In genomic region chr1:107512836-107513235, GRCh38 we compare ENCODE assay signal across 26 cellular contexts.
DNase-seq lines count a peak whose midpoint lies in the region; ATAC-seq, FAIRE-seq and TF ChIP-seq lines count a peak whose summit lies in the region.
"Had no signal": no experiment of that assay in that cellular context is flagged by ENCODE, and none has a peak within 500 bp of the region (broad histone marks: within the 10 kb centered on the region; RNA-seq: fewer than 3 reads in every experiment).

No MANE protein-coding gene starts in this region.

- RAD21 ChIA-PET in GM12878 (lab: Charles Lee; ENCODE audit: unreplicated experiment) = interaction anchor here (0.9 to 4.3 kb wide), 5 partner anchors 13 to 85 kb away, joined by 3 to 19 read pairs (median 5); no protein-coding TSS in a partner anchor

- H3K9ac ChIP-seq in GM12878 (ENCODE audit: control insufficient read depth, insufficient read depth, low read length) = no peak overlapping the region
- H3K9ac ChIP-seq: BLaER1 treated with 17β-estradiol and CSF1 and Interleukin-3, amounts not matched to agents 10 nM and 100 nM had no signal

- no peak overlapping the region for H3K27ac ChIP-seq in GM12878 (ENCODE audit: control insufficient read depth, insufficient read depth)
- H3K27ac ChIP-seq in RWPE1 = no peak overlapping the region
- H3K27ac ChIP-seq: 22Rv1; A549; BLaER1 treated with 17β-estradiol and CSF1 and Interleukin-3, amounts not matched to agents 10 nM and 100 nM; C4-2B had no signal

- no peaks in the 10 kb centered on the region for H3K27me3 ChIP-seq in GM12878 (replicated peaks in 1 of 2; ENCODE audit: control insufficient read depth in 2 of 2, insufficient read depth in 2 of 2, low read length in 1 of 2)
- H3K27me3 ChIP-seq: BLaER1 treated with 17β-estradiol and CSF1 and Interleukin-3, amounts not matched to agents 10 nM and 100 nM had no signal

- intact Hi-C loops in GM12878 (cut with micrococcal nuclease; ENCODE audit: unreplicated experiment) = no loop called here

- FAIRE-seq in GM12878 (lab: Jason Lieb, UNC) = peak; percentile 35
- FAIRE-seq: A549, D721Med, GM12891, GM19239 had no signal

- TF ChIP-seq POLR2A in GM12878 (IDR thresholded peaks at IDR 0.05; ENCODE audit: low read depth, low read length) = no peak

- H3K4me1 Mint-ChIP-seq in activated naive CD8-positive, alpha-beta T cell treated with anti-CD3 and anti-CD28 coated beads, Interleukin-2, amount 50 U/mL, for 24 hours = no peaks in the 10 kb centered on the region
- H3K4me1 Mint-ChIP-seq in activated naive CD8-positive, alpha-beta T cell treated with anti-CD3 and anti-CD28 coated beads for 36 hours = no peaks in the 10 kb centered on the region
- no peaks in the 10 kb centered on the region for H3K4me1 Mint-ChIP-seq in stimulated activated naive CD8-positive, alpha-beta T cell treated with anti-CD3 and anti-CD28 coated beads, Interleukin-15, amount 100 ng/mL, for 72 hours
- no peaks in the 10 kb centered on the region for H3K4me1 Mint-ChIP-seq in stimulated activated naive B cell treated with anti-CD40 and anti-IgM and Interleukin-4, amounts not matched to agents 10 μg/mL and 1 μg/mL and 100 μg/mL, for 72 hours
- H3K4me1 Mint-ChIP-seq in activated T-cell treated with anti-CD3 and anti-CD28 coated beads, Interleukin-2, amount 50 U/mL, for 24 hours (ENCODE audit: low read depth) = no peaks in the 10 kb centered on the region

- no peaks in the 10 kb centered on the region for H4K20me1 ChIP-seq in GM12878 (ENCODE audit: control insufficient read depth, insufficient read depth)
- H4K20me1 ChIP-seq: BLaER1 treated with 17β-estradiol and CSF1 and Interleukin-3, amounts not matched to agents 10 nM and 100 nM had no signal

- in situ Hi-C loops in GM12878 (cut with MboI) = no loop called here

- no peak for DNase-seq in activated naive CD8-positive, alpha-beta T cell treated with anti-CD3 and anti-CD28 coated beads, Interleukin-2, amount 50 U/mL, for 24 hours
- no peak for DNase-seq in activated naive CD8-positive, alpha-beta T cell treated with anti-CD3 and anti-CD28 coated beads for 36 hours
- DNase-seq in stimulated activated naive CD8-positive, alpha-beta T cell treated with anti-CD3 and anti-CD28 coated beads, Interleukin-15, Interleukin-2, amounts not matched to agents 100 U/mL and 50 U/mL, for 24 hours = no peak
- no peak for DNase-seq in stimulated activated naive CD8-positive, alpha-beta T cell treated with anti-CD3 and anti-CD28 coated beads, Interleukin-15, amount 100 ng/mL, for 72 hours
- DNase-seq in GM12878 (ENCODE audit: low read depth, low spot score) (no peak), RWPE1 (ENCODE audit: low spot score) (no peak)
- DNase-seq in stimulated activated naive B cell treated with anti-CD40 and anti-IgM and Interleukin-4, amounts not matched to agents 10 μg/mL and 1 μg/mL and 100 μg/mL, for 72 hours = no peak
- no peak for DNase-seq in activated T-cell treated with anti-CD3 and anti-CD28 coated beads, Interleukin-2, amount 50 U/mL, for 24 hours
- DNase-seq: AML-193; Caco-2; Calu3; CD4-positive, alpha-beta T cell; CD8-positive, alpha-beta T cell; DMS53; DMS79; DND-41; EL; GDM1 had no signal

- no peak overlapping the region for H2AFZ ChIP-seq in GM12878 (ENCODE audit: control insufficient read depth, low read depth, low read length)

- peak; percentile 54 for ATAC-seq in activated naive CD8-positive, alpha-beta T cell treated with anti-CD3 and anti-CD28 coated beads, Interleukin-2, amount 50 U/mL, for 24 hours
- ATAC-seq in stimulated activated naive CD8-positive, alpha-beta T cell treated with anti-CD3 and anti-CD28 coated beads, Interleukin-15, Interleukin-2, amounts not matched to agents 100 U/mL and 50 U/mL, for 24 hours = peak; percentile 43
- no peak for ATAC-seq in stimulated activated naive CD8-positive, alpha-beta T cell treated with anti-CD3 and anti-CD28 coated beads, Interleukin-15, amount 100 ng/mL, for 72 hours
- ATAC-seq in GM12878 = peak; percentile 23; the same call in 2 of the 3 replicates
- ATAC-seq in stimulated activated naive B cell treated with anti-CD40 and anti-IgM and Interleukin-4, amounts not matched to agents 10 μg/mL and 1 μg/mL and 100 μg/mL, for 72 hours (replicated peaks) = peak; percentile 74 to 82
- ATAC-seq: A549; CD8-positive, alpha-beta T cell had no signal

- no peak overlapping the region for H3K4me3 ChIP-seq in GM12878
- H3K4me3 ChIP-seq: A549; BLaER1 treated with 17β-estradiol and CSF1 and Interleukin-3, amounts not matched to agents 10 nM and 100 nM had no signal

- peaks cover 3% of the 10 kb centered on the region; the same call in 1 of the 3 replicates for H3K9me3 ChIP-seq in GM12878 (replicated peaks; ENCODE audit: control insufficient read depth, insufficient read depth, low read length)
- H3K9me3 ChIP-seq: A549, Caco-2 had no signal

- SMC1A ChIA-PET in GM12878 (lab: Charles Lee; ENCODE audit: uncharacterized antibody, unreplicated experiment) = interaction anchor here (0.8 to 3.4 kb wide), 10 partner anchors 16 to 236 kb away, joined by 3 to 12 read pairs (median 3); no protein-coding TSS in a partner anchor

- H3K27me3 Mint-ChIP-seq in activated naive CD8-positive, alpha-beta T cell treated with anti-CD3 and anti-CD28 coated beads, Interleukin-2, amount 50 U/mL, for 24 hours = no peaks in the 10 kb centered on the region
- peaks cover 1% of the 10 kb centered on the region for H3K27me3 Mint-ChIP-seq in activated naive CD8-positive, alpha-beta T cell treated with anti-CD3 and anti-CD28 coated beads for 36 hours
- no peaks in the 10 kb centered on the region for H3K27me3 Mint-ChIP-seq in stimulated activated naive CD8-positive, alpha-beta T cell treated with anti-CD3 and anti-CD28 coated beads, Interleukin-15, amount 100 ng/mL, for 72 hours
- no peaks in the 10 kb centered on the region for H3K27me3 Mint-ChIP-seq in stimulated activated naive B cell treated with anti-CD40 and anti-IgM and Interleukin-4, amounts not matched to agents 10 μg/mL and 1 μg/mL and 100 μg/mL, for 72 hours
- peaks cover under 1% of the 10 kb centered on the region for H3K27me3 Mint-ChIP-seq in activated T-cell treated with anti-CD3 and anti-CD28 coated beads, Interleukin-2, amount 50 U/mL, for 24 hours
- H3K27me3 Mint-ChIP-seq: B cell; CD4-positive, alpha-beta T cell had no signal

- POLR2A ChIA-PET in GM12878 (lab: Charles Lee) (no interaction called here), RWPE1 (lab: Yijun Ruan, JAX; ENCODE audit: low non-redundant PET) (no interaction called here)

- H3K4me3 Mint-ChIP-seq in activated naive CD8-positive, alpha-beta T cell treated with anti-CD3 and anti-CD28 coated beads, Interleukin-2, amount 50 U/mL, for 24 hours = no peak overlapping the region
- no peak overlapping the region for H3K4me3 Mint-ChIP-seq in activated naive CD8-positive, alpha-beta T cell treated with anti-CD3 and anti-CD28 coated beads for 36 hours
- no peak overlapping the region for H3K4me3 Mint-ChIP-seq in stimulated activated naive CD8-positive, alpha-beta T cell treated with anti-CD3 and anti-CD28 coated beads, Interleukin-15, amount 100 ng/mL, for 72 hours
- no peak overlapping the region for H3K4me3 Mint-ChIP-seq in stimulated activated naive B cell treated with anti-CD40 and anti-IgM and Interleukin-4, amounts not matched to agents 10 μg/mL and 1 μg/mL and 100 μg/mL, for 72 hours
- H3K4me3 Mint-ChIP-seq in activated T-cell treated with anti-CD3 and anti-CD28 coated beads, Interleukin-2, amount 50 U/mL, for 24 hours = no peak overlapping the region
- H3K4me3 Mint-ChIP-seq: B cell; CD4-positive, alpha-beta T cell; CD8-positive, alpha-beta T cell had no signal

- 48% methylated on average over 2 of the region's 2 CpGs for WGBS in GM12878 (ENCODE audit: insufficient coverage, insufficient replicate concordance, low lambda C conversion rate, missing lambda C conversion rate)

- TF ChIP-seq CTCF in GM12878 (IDR thresholded peaks at IDR 0.05 in 2 of 3, conservative IDR thresholded peaks at IDR 0.05 in 1 of 3; ENCODE audit: control insufficient read depth in 2 of 3, extremely low read depth in 1 of 3, insufficient read depth in 1 of 3, low read depth in 3 of 3, low read length in 3 of 3) = no peak
- no peak for TF ChIP-seq CTCF in RWPE1 (conservative IDR thresholded peaks at IDR 0.05; ENCODE audit: low read depth)

- H3K36me3 Mint-ChIP-seq in activated naive CD8-positive, alpha-beta T cell treated with anti-CD3 and anti-CD28 coated beads, Interleukin-2, amount 50 U/mL, for 24 hours (ENCODE audit: low read depth) = no peaks in the 10 kb centered on the region
- H3K36me3 Mint-ChIP-seq in activated naive CD8-positive, alpha-beta T cell treated with anti-CD3 and anti-CD28 coated beads for 36 hours = no peaks in the 10 kb centered on the region
- peaks cover 5 to 12% of the 10 kb centered on the region in 2 donors for H3K36me3 Mint-ChIP-seq in stimulated activated naive B cell treated with anti-CD40 and anti-IgM and Interleukin-4, amounts not matched to agents 10 μg/mL and 1 μg/mL and 100 μg/mL, for 72 hours
- H3K36me3 Mint-ChIP-seq in activated T-cell treated with anti-CD3 and anti-CD28 coated beads, Interleukin-2, amount 50 U/mL, for 24 hours (ENCODE audit: low read depth) = no peaks in the 10 kb centered on the region
- H3K36me3 Mint-ChIP-seq: CD8-positive, alpha-beta T cell had no signal

- CTCF ChIA-PET in GM12878 (lab: Yijun Ruan, JAX) (interaction anchor here (0.7 to 7.8 kb wide), 4 partner anchors 16 to 236 kb away, joined by 3 to 67 read pairs (median 18); no protein-coding TSS in a partner anchor), RWPE1 (lab: Yijun Ruan, JAX) (interaction anchor here (0.7 kb wide), 2 partner anchors 16 to 526 kb away, joined by 3 read pairs; no protein-coding TSS in a partner anchor)

- no peak for TF ChIP-seq RAD21 in GM12878 (IDR thresholded peaks at IDR 0.05; ENCODE audit: insufficient read depth, low read depth, low read length)

- H3K27ac Mint-ChIP-seq in activated naive CD8-positive, alpha-beta T cell treated with anti-CD3 and anti-CD28 coated beads, Interleukin-2, amount 50 U/mL, for 24 hours = no peak overlapping the region
- no peak overlapping the region for H3K27ac Mint-ChIP-seq in activated naive CD8-positive, alpha-beta T cell treated with anti-CD3 and anti-CD28 coated beads for 36 hours
- no peak overlapping the region for H3K27ac Mint-ChIP-seq in stimulated activated naive CD8-positive, alpha-beta T cell treated with anti-CD3 and anti-CD28 coated beads, Interleukin-15, amount 100 ng/mL, for 72 hours
- H3K27ac Mint-ChIP-seq in stimulated activated naive B cell treated with anti-CD40 and anti-IgM and Interleukin-4, amounts not matched to agents 10 μg/mL and 1 μg/mL and 100 μg/mL, for 72 hours = no peak overlapping the region
- H3K27ac Mint-ChIP-seq in activated T-cell treated with anti-CD3 and anti-CD28 coated beads, Interleukin-2, amount 50 U/mL, for 24 hours = no peak overlapping the region
- H3K27ac Mint-ChIP-seq: B cell; CD4-positive, alpha-beta T cell; CD8-positive, alpha-beta T cell had no signal

- no peaks in the 10 kb centered on the region for H3K36me3 ChIP-seq in GM12878 (ENCODE audit: control insufficient read depth in 2 of 2, insufficient read depth in 2 of 2, low read length in 1 of 2)

- H3K9me3 Mint-ChIP-seq in activated naive CD8-positive, alpha-beta T cell treated with anti-CD3 and anti-CD28 coated beads, Interleukin-2, amount 50 U/mL, for 24 hours = peaks cover 6% of the 10 kb centered on the region
- H3K9me3 Mint-ChIP-seq in activated naive CD8-positive, alpha-beta T cell treated with anti-CD3 and anti-CD28 coated beads for 36 hours = no peaks in the 10 kb centered on the region
- peaks cover 6 to 16% of the 10 kb centered on the region in 2 donors for H3K9me3 Mint-ChIP-seq in stimulated activated naive CD8-positive, alpha-beta T cell treated with anti-CD3 and anti-CD28 coated beads, Interleukin-15, amount 100 ng/mL, for 72 hours
- peaks cover 14 to 15% of the 10 kb centered on the region in 2 donors for H3K9me3 Mint-ChIP-seq in stimulated activated naive B cell treated with anti-CD40 and anti-IgM and Interleukin-4, amounts not matched to agents 10 μg/mL and 1 μg/mL and 100 μg/mL, for 72 hours
- H3K9me3 Mint-ChIP-seq in activated T-cell treated with anti-CD3 and anti-CD28 coated beads, Interleukin-2, amount 50 U/mL, for 24 hours = no peaks in the 10 kb centered on the region

- TF ChIP-seq EP300 in GM12878 (IDR thresholded peaks at IDR 0.05; ENCODE audit: borderline replicate concordance in 1 of 2, control insufficient read depth in 1 of 2, low read depth in 2 of 2, low read length in 2 of 2) = no peak

- no peaks in the 10 kb centered on the region for H3K79me2 ChIP-seq in GM12878 (ENCODE audit: control insufficient read depth, insufficient read depth, low read length)

- BruUV-seq in GM12878 (replicated peaks; lab: Mats Ljungman, UMichigan) = no TSS peak

- H3K4me1 ChIP-seq in GM12878 (ENCODE audit: control insufficient read depth, insufficient read depth, low read length) = no peaks in the 10 kb centered on the region
- H3K4me1 ChIP-seq: A549; BLaER1 treated with 17β-estradiol and CSF1 and Interleukin-3, amounts not matched to agents 10 nM and 100 nM; Caco-2 had no signal

- no peak overlapping the region for H3K4me2 ChIP-seq in GM12878 (ENCODE audit: control insufficient read depth, insufficient read depth)
- H3K4me2 ChIP-seq: A549; BLaER1 treated with 17β-estradiol and CSF1 and Interleukin-3, amounts not matched to agents 10 nM and 100 nM had no signal
